Comparison of ENCODE assay signal across 1 cellular context in the genomic region with DNA sequence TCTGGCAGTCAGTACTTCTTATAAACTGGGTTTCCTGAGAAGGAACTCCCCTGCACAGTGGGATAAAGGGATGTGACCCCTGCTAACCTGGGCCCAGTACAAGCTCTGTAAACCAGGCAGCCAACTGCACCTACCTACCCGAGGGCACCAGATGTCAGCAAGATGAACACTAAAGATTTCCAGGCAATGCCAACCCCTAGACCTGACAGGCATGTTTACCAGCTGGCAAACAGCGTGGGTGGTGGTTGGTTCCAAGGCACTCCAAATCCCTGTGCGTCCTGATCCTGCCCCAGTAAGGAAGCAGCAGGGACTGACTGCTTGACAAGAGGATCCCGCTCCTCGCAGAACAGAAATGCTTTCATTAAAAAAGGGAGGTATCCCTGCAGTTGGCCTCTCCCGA. TPM values are rescaled to one million over a fixed set of nuclear protein-coding genes. Genes with fewer than 3 reads are reported as not detected.
"Had no signal": no experiment of that assay in that cellular context is flagged by ENCODE, and none has a peak within 500 bp of the region (broad histone marks: within the 10 kb centered on the region; RNA-seq: fewer than 3 reads in every experiment).

No MANE protein-coding gene starts in this region.

RNA-seq across cellular contexts. Expression of gene RHCE, which starts 2.6 kb away (rescaled TPM):
- total RNA-seq: ascending aorta had no signal
